12 cellular contexts compared by ENCODE assay signal in genomic region chr5:148653840-148654781, GRCh38. TPM values are rescaled to one million over a fixed set of nuclear protein-coding genes. Genes with fewer than 3 reads are reported as not detected.
DNase-seq lines count a peak whose midpoint lies in the region; ATAC-seq and TF ChIP-seq lines count a peak whose summit lies in the region.
"Had no signal": no experiment of that assay in that cellular context is flagged by ENCODE, and none has a peak within 500 bp of the region (broad histone marks: within the 10 kb centered on the region; RNA-seq: fewer than 3 reads in every experiment).

TSS of gene HTR4 (minus strand) at chr5:148654527. CDS start at chr5:148637014, 17,513 bp downstream.

- TF ChIP-seq EP300 in SK-N-SH (IDR thresholded peaks at IDR 0.05; ENCODE audit: borderline replicate concordance in 1 of 2, low read depth in 1 of 2, low read length in 1 of 2) = no peak
- TF ChIP-seq EP300 in transverse colon (IDR thresholded peaks at IDR 0.05; ENCODE audit: low read depth) = no peak

- H2AFZ ChIP-seq in SK-N-SH (ENCODE audit: low read depth) = no peak within 1 kb of the TSS

- H3K9ac ChIP-seq in SK-N-SH = no peak within 1 kb of the TSS
- peak within 1 kb of the TSS; percentile 19 to 69 for H3K9ac ChIP-seq in colonic mucosa (ENCODE audit: low read depth in 2 of 2, low read length in 2 of 2)

- intact Hi-C loops in colonic mucosa (cut with DNase I) (no loop called here), left lung (cut with DNase I) (no loop called here), transverse colon (cut with DNase I; ENCODE audit: low total_unique reads) (no loop called here)

- CTCF ChIA-PET in SK-N-SH (lab: Yijun Ruan, JAX) = interaction anchor here (0.9 to 4.3 kb wide), 2 partner anchors 13 to 76 kb away, joined by 5 to 15 read pairs; no protein-coding TSS in a partner anchor

- TF ChIP-seq POLR2A in transverse colon (IDR thresholded peaks at IDR 0.05) = peak; percentile 36

- H3K27ac ChIP-seq in SK-N-SH (ENCODE audit: low read depth in 2 of 2, low read length in 1 of 2) = no peak within 1 kb of the TSS
- H3K27ac ChIP-seq in colonic mucosa = peak within 1 kb of the TSS; percentile 42
- no peak within 1 kb of the TSS for H3K27ac ChIP-seq in left lung
- peak within 1 kb of the TSS; percentile 79 to 85 (median 82) for H3K27ac ChIP-seq in transverse colon

- H3F3A ChIP-seq in SK-N-SH (replicated peaks; ENCODE audit: insufficient read depth) = no peaks in the 10 kb centered on the region

- peaks cover 0 to 2% of the 10 kb centered on the region in 2 experiments; a peak in 1 of 4 replicates for H3K4me1 ChIP-seq in SK-N-SH (ENCODE audit: control insufficient read depth in 1 of 2, insufficient read depth in 2 of 2, low read depth in 1 of 2, low read length in 1 of 2)
- H3K4me1 ChIP-seq in colonic mucosa = no peaks in the 10 kb centered on the region
- H3K4me1 ChIP-seq in left lung = no peaks in the 10 kb centered on the region
- peaks cover 3 to 12% (median 6%) of the 10 kb centered on the region in 4 donors for H3K4me1 ChIP-seq in transverse colon

- H3K4me3 ChIP-seq in SK-N-SH (ENCODE audit: low read depth in 2 of 2, low read length in 1 of 2) (peak within 1 kb of the TSS in 1 of 2 experiments; percentile 38; a peak in 2 of 4 replicates), colonic mucosa (peak within 1 kb of the TSS; percentile 67), left lung (no peak within 1 kb of the TSS), transverse colon (peak within 1 kb of the TSS; percentile 70 to 83 (median 78))

- H3K27me3 ChIP-seq in SK-N-SH (ENCODE audit: insufficient read depth) (peaks cover 17% of the 10 kb centered on the region; the same call in 1 of the 2 replicates), colonic mucosa (no peaks in the 10 kb centered on the region), left lung (peaks cover 47 to 69% of the 10 kb centered on the region in 2 donors), transverse colon (peaks cover 17% of the 10 kb centered on the region)

- DNase-seq in SK-N-SH = peak; percentile 77
- DNase-seq in colonic mucosa = peak; percentile 68
- peak in 1 of 2 donors; percentile 68 for DNase-seq in left lung
- DNase-seq in transverse colon = peak; percentile 62
- DNase-seq in NCI-H226 = no peak
- DNase-seq: activated CD4-positive, alpha-beta T cell treated with anti-CD3 and anti-CD28 coated beads, Interleukin-2, amount 10 ng/mL, durations not matched to agents 7 days and 5 days; stimulated activated CD4-positive, alpha-beta T cell treated with anti-CD3 and anti-CD28 coated beads, Interleukin-4, amount 100 ng/mL, for 1 hour had no signal

- 22% methylated on average over 19 of the region's 72 CpGs for WGBS in SK-N-SH (ENCODE audit: low lambda C conversion rate)
- WGBS in transverse colon (ENCODE audit: low coverage in 1 of 2), 2 donors = 8 to 9% methylated on average over 9 to 44 of the region's 72 CpGs

- no peaks in the 10 kb centered on the region for H4K20me1 ChIP-seq in SK-N-SH (ENCODE audit: insufficient read depth)

- H3K36me3 ChIP-seq in SK-N-SH (replicated peaks in 1 of 2; ENCODE audit: control insufficient read depth in 1 of 2, insufficient read depth in 2 of 2, low read length in 1 of 2) = no peaks in the 10 kb centered on the region
- no peaks in the 10 kb centered on the region for H3K36me3 ChIP-seq in colonic mucosa
- H3K36me3 ChIP-seq in left lung = no peaks in the 10 kb centered on the region
- no peaks in the 10 kb centered on the region for H3K36me3 ChIP-seq in transverse colon

- no peaks in the 10 kb centered on the region for H3K79me2 ChIP-seq in SK-N-SH (ENCODE audit: insufficient read depth)

- 0 out of 2 replicates have a peak within 1 kb of the TSS, but pooled peaks have one; percentile 19 for H3K4me2 ChIP-seq in SK-N-SH

- TF ChIP-seq CTCF in SK-N-SH (IDR thresholded peaks at IDR 0.05) (no peak), colonic mucosa (IDR thresholded peaks at IDR 0.05) (no peak), left lung (IDR thresholded peaks at IDR 0.05) (no peak), transverse colon (IDR thresholded peaks at IDR 0.05) (no peak)

- H3K9me3 ChIP-seq in SK-N-SH (no peaks in the 10 kb centered on the region), colonic mucosa (no peaks in the 10 kb centered on the region), left lung (no peaks in the 10 kb centered on the region), transverse colon (no peaks in the 10 kb centered on the region)

- no peak for TF ChIP-seq RAD21 in SK-N-SH (IDR thresholded peaks at IDR 0.05; ENCODE audit: low read length)

- POLR2A ChIA-PET in SK-N-SH (lab: Yijun Ruan, JAX) = no interaction called here

- no peaks in the 10 kb centered on the region for H3K9me2 ChIP-seq in SK-N-SH

- in situ Hi-C loops in transverse colon (cut with MboI; ENCODE audit: low pct_ligation_motif_present in 1 of 4, low pct_unique_long_range_greater_than_20kb in 1 of 4, low sequenced_read_pairs in 3 of 4) = no loop called here

- no peak for ATAC-seq in SK-N-SH treated with all-trans-retinoic acid at 6 μM for 48 hours
- peak; percentile 38 for ATAC-seq in left lung
- no peak for ATAC-seq in HG02798 (IDR thresholded peaks at IDR 0.05; ENCODE audit: poor library complexity, unreplicated experiment)
- no peak for ATAC-seq in GM19467 (IDR thresholded peaks at IDR 0.05; ENCODE audit: unreplicated experiment)
- ATAC-seq: esophagus mucosa had no signal

TF ChIP-seq in SK-N-SH, 30 proteins besides CTCF, POLR2A, EP300 and RAD21 (continues in another document):
- TF ChIP-seq MEF2A (IDR thresholded peaks at IDR 0.05; ENCODE audit: borderline replicate concordance, low read depth) (no peak), EZH2phosphoT487 (IDR thresholded peaks at IDR 0.05; ENCODE audit: borderline replicate concordance, low read depth) (no peak), PBX3 (IDR thresholded peaks at IDR 0.05) (no peak), NRF1 (IDR thresholded peaks at IDR 0.05; ENCODE audit: low read depth, low read length) (no peak), SMC3 (IDR thresholded peaks at IDR 0.05; ENCODE audit: low read depth, low read length) (no peak), NFIC (IDR thresholded peaks at IDR 0.05; ENCODE audit: borderline replicate concordance) (no peak), JUND (IDR thresholded peaks at IDR 0.05) (no peak), ELF1 (IDR thresholded peaks at IDR 0.05) (no peak), USF1 (IDR thresholded peaks at IDR 0.05; ENCODE audit: borderline replicate concordance, low read depth) (no peak)

TF ChIP-seq in SK-N-SH treated with all-trans-retinoic acid at 6 μM for 48 hours, 23 proteins besides CTCF, POLR2A, EP300 and RAD21 (continues in another document):
- TF ChIP-seq ZFP30 (CRISPR knock-in tag; IDR thresholded peaks at IDR 0.05) (no peak), TCF4 (CRISPR knock-in tag; IDR thresholded peaks at IDR 0.05; ENCODE audit: borderline replicate concordance) (no peak), BACH2 (CRISPR knock-in tag; IDR thresholded peaks at IDR 0.05; ENCODE audit: borderline replicate concordance) (no peak), CSDC2 (CRISPR knock-in tag; IDR thresholded peaks at IDR 0.05) (no peak), ZNF565 (CRISPR knock-in tag; conservative IDR thresholded peaks at IDR 0.05; ENCODE audit: low read depth) (no peak), ZC3H10 (CRISPR knock-in tag; IDR thresholded peaks at IDR 0.05) (no peak), SNAI2 (CRISPR knock-in tag; IDR thresholded peaks at IDR 0.05) (no peak), ZFP3 (CRISPR knock-in tag; IDR thresholded peaks at IDR 0.05) (no peak), ARNTL (CRISPR knock-in tag; IDR thresholded peaks at IDR 0.05; ENCODE audit: borderline replicate concordance, low read depth) (no peak), ESRRG (CRISPR knock-in tag; IDR thresholded peaks at IDR 0.05) (no peak), ZNF8 (CRISPR knock-in tag; IDR thresholded peaks at IDR 0.05) (no peak)
- TF ChIP-seq, protein P1, sequence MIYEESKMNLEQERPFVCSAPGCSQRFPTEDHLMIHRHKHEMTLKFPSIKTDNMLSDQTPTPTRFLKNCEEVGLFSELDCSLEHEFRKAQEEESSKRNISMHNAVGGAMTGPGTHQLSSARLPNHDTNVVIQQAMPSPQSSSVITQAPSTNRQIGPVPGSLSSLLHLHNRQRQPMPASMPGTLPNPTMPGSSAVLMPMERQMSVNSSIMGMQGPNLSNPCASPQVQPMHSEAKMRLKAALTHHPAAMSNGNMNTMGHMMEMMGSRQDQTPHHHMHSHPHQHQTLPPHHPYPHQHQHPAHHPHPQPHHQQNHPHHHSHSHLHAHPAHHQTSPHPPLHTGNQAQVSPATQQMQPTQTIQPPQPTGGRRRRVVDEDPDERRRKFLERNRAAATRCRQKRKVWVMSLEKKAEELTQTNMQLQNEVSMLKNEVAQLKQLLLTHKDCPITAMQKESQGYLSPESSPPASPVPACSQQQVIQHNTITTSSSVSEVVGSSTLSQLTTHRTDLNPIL (CRISPR knock-in tag; IDR thresholded peaks at IDR 0.05; ENCODE audit: low read depth) = no peak
- TF ChIP-seq, protein P2, sequence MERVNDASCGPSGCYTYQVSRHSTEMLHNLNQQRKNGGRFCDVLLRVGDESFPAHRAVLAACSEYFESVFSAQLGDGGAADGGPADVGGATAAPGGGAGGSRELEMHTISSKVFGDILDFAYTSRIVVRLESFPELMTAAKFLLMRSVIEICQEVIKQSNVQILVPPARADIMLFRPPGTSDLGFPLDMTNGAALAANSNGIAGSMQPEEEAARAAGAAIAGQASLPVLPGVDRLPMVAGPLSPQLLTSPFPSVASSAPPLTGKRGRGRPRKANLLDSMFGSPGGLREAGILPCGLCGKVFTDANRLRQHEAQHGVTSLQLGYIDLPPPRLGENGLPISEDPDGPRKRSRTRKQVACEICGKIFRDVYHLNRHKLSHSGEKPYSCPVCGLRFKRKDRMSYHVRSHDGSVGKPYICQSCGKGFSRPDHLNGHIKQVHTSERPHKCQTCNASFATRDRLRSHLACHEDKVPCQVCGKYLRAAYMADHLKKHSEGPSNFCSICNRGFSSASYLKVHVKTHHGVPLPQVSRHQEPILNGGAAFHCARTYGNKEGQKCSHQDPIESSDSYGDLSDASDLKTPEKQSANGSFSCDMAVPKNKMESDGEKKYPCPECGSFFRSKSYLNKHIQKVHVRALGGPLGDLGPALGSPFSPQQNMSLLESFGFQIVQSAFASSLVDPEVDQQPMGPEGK (CRISPR knock-in tag; IDR thresholded peaks at IDR 0.05; ENCODE audit: borderline replicate concordance) = no peak

RNA-seq across cellular contexts. Expression of gene HTR4, which starts in this region (rescaled TPM):
- polyA plus RNA-seq in SK-N-SH (2012; rRNA removed) = not detected in 2 replicates
- not detected in 2 replicates for polyA plus RNA-seq in SK-N-SH (2012; cell fraction: cytosol; rRNA removed)
- not detected in 2 replicates for polyA plus RNA-seq in SK-N-SH (2012; cell fraction: nucleus; rRNA removed)
- total RNA-seq in colonic mucosa = 1 to 10 TPM; 7.5 to 8.9 TPM
- not detected for total RNA-seq in left lung
- 10 to 100 TPM; 17.6 to 21.3 (median 19.9) TPM for total RNA-seq in transverse colon
- total RNA-seq: activated CD4-positive, alpha-beta T cell treated with anti-CD3 and anti-CD28 coated beads, Interleukin-2, amount 10 ng/mL, durations not matched to agents 7 days and 5 days; myocyte had no signal

Comparison
In these comparisons a context has a peak if more than half of its experiments do, and no peak if none do; other contexts are left out.
1. RNA of gene HTR4 (total RNA-seq): 17.6 to 21.3 TPM in transverse colon and 7.5 to 8.9 TPM in colonic mucosa; not detected in left lung; every median in the first group is over 4 times any median in the second.
2. Peak in DNase-seq and H3K4me2 ChIP-seq in SK-N-SH; RNA of the gene not detected or under 1 TPM.
3. Peak in ATAC-seq in left lung; RNA of the gene not detected or under 1 TPM.
4. H3K27ac ChIP-seq: peak in colonic mucosa (single experiment) and transverse colon (4 of 4); none in SK-N-SH (0 of 2) and left lung (0 of 2).
5. H3K4me3 ChIP-seq: peak in colonic mucosa (single experiment) and transverse colon (4 of 4); none in left lung (0 of 2).